Comparison of ENCODE assay signal across 20 cellular contexts in genomic region chr15:71674354-71674753, GRCh38.
DNase-seq lines count a peak whose midpoint lies in the region; ATAC-seq and TF ChIP-seq lines count a peak whose summit lies in the region.
"Had no signal": no experiment of that assay in that cellular context is flagged by ENCODE, and none has a peak within 500 bp of the region (broad histone marks: within the 10 kb centered on the region; RNA-seq: fewer than 3 reads in every experiment).

No MANE protein-coding gene starts in this region.

- TF ChIP-seq EP300 in esophagus muscularis mucosa (IDR thresholded peaks at IDR 0.05), result no peak

- POLR2A ChIA-PET in RWPE1 (lab: Yijun Ruan, JAX; ENCODE audit: low non-redundant PET), result no interaction called here

- no peaks in the 10 kb centered on the region for H3K27me3 ChIP-seq in esophagus muscularis mucosa
- H3K27me3 ChIP-seq: BLaER1 treated with 17β-estradiol and CSF1 and Interleukin-3, amounts not matched to agents 10 nM and 100 nM had no signal

- H3K4me3 ChIP-seq in esophagus muscularis mucosa, result no peak overlapping the region
- H3K4me3 ChIP-seq: BLaER1 treated with 17β-estradiol and CSF1 and Interleukin-3, amounts not matched to agents 10 nM and 100 nM; GM12878; GM23338; HAP-1 had no signal

- TF ChIP-seq CTCF in esophagus muscularis mucosa (IDR thresholded peaks at IDR 0.05), result no peak
- TF ChIP-seq CTCF in RWPE1 (conservative IDR thresholded peaks at IDR 0.05; ENCODE audit: low read depth), result no peak

- WGBS in esophagus muscularis mucosa, result 100% methylated on average over 2 of the region's 2 CpGs

- CTCF ChIA-PET in RWPE1 (lab: Yijun Ruan, JAX), result interaction anchor here (0.6 kb wide), 1 partner anchor 152 kb away, joined by 4 read pairs; no protein-coding TSS in a partner anchor

- no peaks in the 10 kb centered on the region for H3K9me3 ChIP-seq in esophagus muscularis mucosa
- H3K9me3 ChIP-seq: BE2C; BLaER1 treated with 17β-estradiol and CSF1 and Interleukin-3, amounts not matched to agents 10 nM and 100 nM; HAP-1 had no signal

- intact Hi-C loops in esophagus muscularis mucosa (cut with DNase I), result no loop called here

- peaks cover 20 to 33% (median 25%) of the 10 kb centered on the region in 4 donors for H3K4me1 ChIP-seq in esophagus muscularis mucosa
- H3K4me1 ChIP-seq: BE2C had no signal

- TF ChIP-seq POLR2A in esophagus muscularis mucosa (IDR thresholded peaks at IDR 0.05; ENCODE audit: low read depth), result no peak

- peak overlapping the region; percentile 86 for H3K27ac ChIP-seq in angular gyrus (ENCODE audit: low read depth, low read length)
- no peak overlapping the region for H3K27ac ChIP-seq in esophagus muscularis mucosa (replicated peaks in 1 of 4)
- no peak overlapping the region for H3K27ac ChIP-seq in RWPE1
- H3K27ac ChIP-seq: 22Rv1; BLaER1 treated with 17β-estradiol and CSF1 and Interleukin-3, amounts not matched to agents 10 nM and 100 nM had no signal

- no peak for ATAC-seq in GM19351 (IDR thresholded peaks at IDR 0.05; ENCODE audit: unreplicated experiment)
- ATAC-seq: GM12878, GM23338 had no signal

- no peaks in the 10 kb centered on the region for H3K36me3 ChIP-seq in esophagus muscularis mucosa
- H3K36me3 ChIP-seq: BE2C; BLaER1 treated with 17β-estradiol and CSF1 and Interleukin-3, amounts not matched to agents 10 nM and 100 nM; HAP-1 had no signal

- DNase-seq in NCI-H2171 treated with DMSO at 0.1 percent for 48 hours (lab: John Stamatoyannopoulos, UW), result peak; percentile 69
- no peak for DNase-seq in NCI-H2171 (lab: John Stamatoyannopoulos, UW)
- peak; percentile 57 for DNase-seq in esophagus muscularis mucosa (ENCODE audit: extremely low spot score)
- no peak for DNase-seq in RWPE1 (ENCODE audit: low spot score)
- DNase-seq: AML-193; BE2C; CD4-positive, alpha-beta T cell; CD8-positive, alpha-beta memory T cell; DMS 273 treated with DMSO at 0.1 percent for 48 hours; DMS79; EL; GDM1; HFFc6 had no signal

Comparison
In these comparisons a context has a peak if more than half of its experiments do, and no peak if none do; other contexts are left out.
1. DNase-seq: peak in NCI-H2171 treated with DMSO at 0.1 percent for 48 hours (single experiment) and esophagus muscularis mucosa (single experiment); none in NCI-H2171 (single experiment) and RWPE1 (single experiment).